In genomic region chr3:119279101-119279554, GRCh38 we compare ENCODE assay signal across 10 cellular contexts. TPM values are rescaled to one million over a fixed set of nuclear protein-coding genes. Genes with fewer than 3 reads are reported as not detected.
DNase-seq lines count a peak whose midpoint lies in the region; ATAC-seq and TF ChIP-seq lines count a peak whose summit lies in the region.
"Had no signal": no experiment of that assay in that cellular context is flagged by ENCODE, and none has a peak within 500 bp of the region (broad histone marks: within the 10 kb centered on the region; RNA-seq: fewer than 3 reads in every experiment).

No MANE protein-coding gene starts in this region.

- H2AFZ ChIP-seq in trophoblast cell (ENCODE audit: insufficient read depth, low read length, poor library complexity), result peak overlapping the region; percentile 51

- no peak for TF ChIP-seq POLR2A in vagina (IDR thresholded peaks at IDR 0.05)

- ATAC-seq in heart right ventricle (peak; percentile 89 to 96 (median 93)), HG02759 (IDR thresholded peaks at IDR 0.05; ENCODE audit: unreplicated experiment) (no peak)

- TF ChIP-seq CTCF in VCaP (conservative IDR thresholded peaks at IDR 0.05), result no peak
- TF ChIP-seq CTCF in heart right ventricle (IDR thresholded peaks at IDR 0.05), result no peak
- no peak for TF ChIP-seq CTCF in vagina (IDR thresholded peaks at IDR 0.05)

- peak overlapping the region; percentile 12 for H2BK120ac ChIP-seq in trophoblast cell (ENCODE audit: insufficient read depth, low read length, poor library complexity)

- H4K91ac ChIP-seq in trophoblast cell (ENCODE audit: low read depth, low read length), result peak overlapping the region; percentile 81

- peak overlapping the region; percentile 84 for H4K8ac ChIP-seq in trophoblast cell (ENCODE audit: low read depth, low read length)

- no peak overlapping the region for H3K18ac ChIP-seq in trophoblast cell (ENCODE audit: low read length)

- H3K4ac ChIP-seq in trophoblast cell (ENCODE audit: low read depth, low read length), result peak overlapping the region; percentile 13

- H3K4me1 ChIP-seq in heart right ventricle (peaks cover 5 to 58% (median 23%) of the 10 kb centered on the region in 9 donors), trophoblast cell (ENCODE audit: control insufficient read depth in 1 of 2, insufficient read depth in 2 of 2, low read length in 2 of 2) (peaks cover 0 to 13% of the 10 kb centered on the region in 2 experiments), vagina (peaks cover 10% of the 10 kb centered on the region)
- H3K4me1 ChIP-seq: BE2C had no signal

- H3K4me2 ChIP-seq in trophoblast cell (ENCODE audit: low read length), result no peak overlapping the region

- H3K79me2 ChIP-seq in trophoblast cell (ENCODE audit: control insufficient read depth, insufficient read depth, low read length, poor library complexity), result no peaks in the 10 kb centered on the region

- no peak overlapping the region for H4K12ac ChIP-seq in trophoblast cell (ENCODE audit: low read depth, low read length)

- H3K27me3 ChIP-seq in heart right ventricle (no peaks in the 10 kb centered on the region), trophoblast cell (ENCODE audit: insufficient read depth, low read length) (no peaks in the 10 kb centered on the region), vagina (no peaks in the 10 kb centered on the region)
- H3K27me3 ChIP-seq: BE2C had no signal

- no peak overlapping the region for H3K23ac ChIP-seq in trophoblast cell (ENCODE audit: low read length)

- peak overlapping the region; percentile 35 for H2BK5ac ChIP-seq in trophoblast cell (ENCODE audit: low read depth, low read length, poor library complexity)

- H2AK5ac ChIP-seq in trophoblast cell (ENCODE audit: low read length), result no peak overlapping the region

- peak overlapping the region; percentile 20; the same call in 1 of the 2 replicates for H3K27ac ChIP-seq in VCaP
- H3K27ac ChIP-seq in heart right ventricle, result peak overlapping the region; percentile 74 to 94 (median 89)
- no peak overlapping the region for H3K27ac ChIP-seq in trophoblast cell (ENCODE audit: low read depth, low read length)
- H3K27ac ChIP-seq in vagina, result no peak overlapping the region

- WGBS in heart right ventricle, 2 donors, result 14 to 25% methylated on average over 6 of the region's 6 CpGs
- WGBS in trophoblast cell (ENCODE audit: extremely low coverage, insufficient coverage, insufficient read length), result no CpG with 5 or more reads among the region's 6 CpGs

- peak overlapping the region; percentile 98 for H2BK12ac ChIP-seq in trophoblast cell (ENCODE audit: low read length)

- H3K9ac ChIP-seq in trophoblast cell (ENCODE audit: low read length), result no peak overlapping the region

- H3K14ac ChIP-seq in trophoblast cell (ENCODE audit: low read length), result peak overlapping the region; percentile 10

- DNase-seq in DMS153 (lab: John Stamatoyannopoulos, UW) (peak; percentile 91), heart right ventricle (peak; percentile 74 to 78), trophoblast cell (no peak), vagina (ENCODE audit: extremely low spot score in 2 of 2) (no peak), A172 (ENCODE audit: low spot score) (no peak)
- DNase-seq in stimulated activated naive CD4-positive, alpha-beta T cell (lab: John Stamatoyannopoulos, UW), result no peak
- DNase-seq: activated CD4-positive, alpha-beta T cell treated with anti-CD3 and anti-CD28 coated beads, Interleukin-2, amount 10 ng/mL, durations not matched to agents 7 days and 5 days; BE2C had no signal

- intact Hi-C loops in heart right ventricle (cut with DNase I), result loop anchor here in 8 of 10 donors (1.0 to 10.0 kb wide), 18 partner anchors 15 to 416 kb away; partner anchors contain the start of genes POGLUT1 (in 4 of the 8), TMEM39A (in 4 of the 8), ARHGAP31 (in 3 of the 8) and COX17 (in 2 of the 8)
- intact Hi-C loops in vagina (cut with DNase I), result loop anchor here (5.0 kb wide), 1 partner anchor 78 kb away; no protein-coding TSS in a partner anchor

- H3K36me3 ChIP-seq in heart right ventricle (no peaks in the 10 kb centered on the region), trophoblast cell (ENCODE audit: control insufficient read depth in 1 of 2, insufficient read depth in 2 of 2, low read length in 2 of 2) (no peaks in the 10 kb centered on the region), vagina (no peaks in the 10 kb centered on the region)
- H3K36me3 ChIP-seq: BE2C had no signal

- H3K79me1 ChIP-seq in trophoblast cell (ENCODE audit: low read length), result peaks cover 7% of the 10 kb centered on the region

- peak overlapping the region in 3 of 10 donors; percentile 2 to 20 (median 10) for H3K4me3 ChIP-seq in heart right ventricle
- no peak overlapping the region for H3K4me3 ChIP-seq in trophoblast cell (ENCODE audit: low read depth, low read length)
- no peak overlapping the region for H3K4me3 ChIP-seq in vagina

- H3K9me3 ChIP-seq in heart right ventricle (peaks cover 0 to 20% (median 4%) of the 10 kb centered on the region in 11 donors), trophoblast cell (ENCODE audit: insufficient read depth, low read depth, low read length) (peaks cover 8% of the 10 kb centered on the region), vagina (no peaks in the 10 kb centered on the region)
- H3K9me3 ChIP-seq: BE2C had no signal

RNA-seq across cellular contexts. Expression of gene ARHGAP31, which starts 15.1 kb away (rescaled TPM):
- total RNA-seq in heart right ventricle, result 10 to 100 TPM; 30.4 to 71.1 (median 37.2) TPM
- polyA plus RNA-seq in heart right ventricle, result 10 to 100 TPM; 10.6 to 11.9 TPM
- 13.1 and 13.8 TPM in 2 replicates for polyA plus RNA-seq in trophoblast cell (2013)
- total RNA-seq in vagina, result 13.0 TPM
- 3.1 and 4.7 TPM in 2 replicates for total RNA-seq in A172 (2014; rRNA removed; shearing (Covaris generic))

RNA-seq across cellular contexts. Expression of gene B4GALT4, which starts 38.5 kb away (rescaled TPM):
- total RNA-seq in heart right ventricle (10 to 100 TPM in 8 of 10 donors, 1 to 10 TPM in 2; 9.0 to 14.6 (median 11.6) TPM), vagina (12.0 TPM)
- polyA plus RNA-seq in heart right ventricle, result 10 to 100 TPM in 1 of 2 donors, 1 to 10 TPM in 1; 9.5 to 23.2 TPM
- 30.0 and 32.0 TPM in 2 replicates for polyA plus RNA-seq in trophoblast cell (2013)
- 25.8 and 27.0 TPM in 2 replicates for total RNA-seq in A172 (2014; rRNA removed; shearing (Covaris generic))

Comparison
In these comparisons a context has a peak if more than half of its experiments do, and no peak if none do; other contexts are left out.
1. DNase-seq: peak in DMS153 (single experiment) and heart right ventricle (2 of 2); none in trophoblast cell (0 of 2), stimulated activated naive CD4-positive, alpha-beta T cell (0 of 6), vagina (0 of 2) and A172 (single experiment).
2. H3K27ac ChIP-seq: peak in VCaP (single experiment) and heart right ventricle (10 of 10); none in trophoblast cell (single experiment) and vagina (single experiment).